In genomic region chr1:224454337-224455055, GRCh38 we compare ENCODE assay signal across 1 cellular context.
TF ChIP-seq lines count a peak whose summit lies in the region.

No MANE protein-coding gene starts in this region.

TF ChIP-seq in GM23338, 12 proteins besides CTCF, POLR2A, EP300 and RAD21 (continued from another document):
- no peak for TF ChIP-seq ZNF462 (CRISPR knock-in tag; IDR thresholded peaks at IDR 0.05)
- TF ChIP-seq CREB1 (CRISPR knock-in tag; IDR thresholded peaks at IDR 0.05; ENCODE audit: low read depth): no peak
- TF ChIP-seq EZH2phosphoT487 (IDR thresholded peaks at IDR 0.05; ENCODE audit: unreplicated experiment): no peak
- no peak for TF ChIP-seq STAT1 (IDR thresholded peaks at IDR 0.05; ENCODE audit: unreplicated experiment)
- no peak for TF ChIP-seq ZNF331 (CRISPR knock-in tag; IDR thresholded peaks at IDR 0.05; ENCODE audit: low read depth)
